ENCODE assay signal across 8 cellular contexts in the genomic region with DNA sequence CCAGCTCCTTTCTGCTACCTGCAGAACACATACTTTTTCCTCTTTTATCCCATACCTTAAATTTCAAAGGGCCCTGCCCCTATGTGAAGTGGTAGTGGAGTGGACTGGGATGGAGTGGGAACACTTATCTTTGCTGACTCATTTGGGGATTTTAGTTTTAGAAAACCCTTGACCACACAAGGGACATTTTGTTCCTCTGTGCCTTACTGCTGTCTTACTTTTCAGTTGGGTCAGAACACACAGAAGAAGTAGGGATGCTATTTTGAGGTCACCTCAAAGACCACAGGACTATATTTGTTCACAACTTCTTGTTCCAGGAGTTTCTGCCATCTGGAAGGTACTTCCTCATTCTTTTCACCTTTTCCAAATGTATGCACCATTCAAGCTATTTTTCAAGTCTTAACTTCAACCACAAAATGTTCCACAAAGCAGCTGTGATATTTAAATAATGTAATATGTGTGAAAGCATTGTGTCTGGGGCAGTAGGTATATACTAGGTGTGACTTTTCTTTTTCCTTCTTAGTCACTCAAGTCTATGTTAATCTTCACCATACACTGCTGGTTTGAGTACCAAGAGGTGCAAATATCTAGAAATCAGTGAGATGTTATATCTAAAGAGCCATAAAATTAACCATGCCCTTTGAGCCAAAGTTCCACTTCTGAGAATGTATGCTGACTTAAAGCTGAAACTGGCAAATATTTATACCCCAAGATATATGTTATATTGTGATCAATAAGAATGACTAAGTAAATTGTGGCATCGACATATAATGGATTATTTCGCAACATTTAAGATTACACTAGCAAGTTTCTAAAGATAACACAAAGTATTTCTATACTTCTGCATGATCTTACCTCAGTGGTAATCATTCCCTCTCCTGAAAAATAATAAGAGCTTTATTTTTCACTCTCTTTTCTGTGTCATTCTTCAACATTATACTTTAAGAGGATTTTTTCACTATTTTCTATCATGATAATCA.
DNase-seq lines count a peak whose midpoint lies in the region; ATAC-seq and TF ChIP-seq lines count a peak whose summit lies in the region.

No MANE protein-coding gene starts in this region.

- no peaks in the 10 kb centered on the region for H3K36me3 Mint-ChIP-seq in effector memory CD8-positive, alpha-beta T cell (ENCODE audit: insufficient read depth)

- no peak overlapping the region for H3K27ac Mint-ChIP-seq in effector memory CD8-positive, alpha-beta T cell

- peaks cover 0 to 6% of the 10 kb centered on the region in 2 donors for H3K9me3 Mint-ChIP-seq in effector memory CD8-positive, alpha-beta T cell

- no peak for TF ChIP-seq CTCF in coronary artery (IDR thresholded peaks at IDR 0.05)

- no peaks in the 10 kb centered on the region for H3K27me3 Mint-ChIP-seq in effector memory CD8-positive, alpha-beta T cell

- no peak overlapping the region for H3K27ac ChIP-seq in coronary artery

- peaks cover 7 to 10% of the 10 kb centered on the region in 2 donors for H3K4me1 Mint-ChIP-seq in effector memory CD8-positive, alpha-beta T cell (ENCODE audit: low read depth in 2 of 2)

- no peak overlapping the region for H3K4me3 ChIP-seq in coronary artery

- ATAC-seq in GM18520 (IDR thresholded peaks at IDR 0.05; ENCODE audit: unreplicated experiment) (peak; percentile 96), GM21723 (IDR thresholded peaks at IDR 0.05; ENCODE audit: unreplicated experiment) (peak; percentile 93), HG03520 (IDR thresholded peaks at IDR 0.05; ENCODE audit: unreplicated experiment) (peak; percentile 86)
- ATAC-seq in effector memory CD8-positive, alpha-beta T cell (replicated peaks), result peak; percentile 47

- H3K4me3 Mint-ChIP-seq in effector memory CD8-positive, alpha-beta T cell, result no peak overlapping the region

- no peak for DNase-seq in effector memory CD8-positive, alpha-beta T cell
- no peak for DNase-seq in DMS79 treated with DMSO at 0.1 percent for 48 hours (lab: John Stamatoyannopoulos, UW)
- no peak for DNase-seq in HCEC 1CT
- DNase-seq in coronary artery (ENCODE audit: low spot score), result no peak
- no peak for DNase-seq in NCI-H2029 (lab: John Stamatoyannopoulos, UW)
